In the genomic region with DNA sequence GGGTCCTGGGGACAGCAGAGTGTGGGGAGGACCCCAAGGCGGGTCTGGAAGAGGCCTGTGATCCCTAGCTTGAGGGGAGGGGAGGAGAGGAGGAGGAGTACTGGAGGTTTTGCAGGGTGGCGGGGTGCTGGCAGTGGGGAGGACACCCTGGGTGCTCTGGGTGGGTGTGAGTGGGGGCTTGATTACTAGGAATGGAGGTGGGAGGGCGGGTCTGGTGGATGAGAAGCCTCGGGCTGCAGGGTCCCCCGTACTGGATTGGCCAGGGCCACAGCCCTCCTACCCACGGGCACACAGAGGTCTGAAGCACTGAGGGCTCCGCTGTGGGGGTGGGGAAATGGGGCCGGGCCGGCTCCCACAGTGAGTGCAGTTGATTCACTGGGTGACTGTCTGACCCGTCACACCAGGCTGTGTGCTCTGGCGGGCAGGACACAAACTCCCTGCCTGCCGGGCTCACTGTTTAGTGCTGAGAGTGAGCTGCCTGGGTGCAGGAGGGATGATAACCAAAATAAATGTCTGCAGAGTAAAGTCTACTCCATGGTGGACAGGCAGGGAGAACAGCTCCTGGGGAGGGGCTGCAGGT, we compare ENCODE assay signal across 17 cellular contexts.
DNase-seq lines count a peak whose midpoint lies in the region; ATAC-seq and TF ChIP-seq lines count a peak whose summit lies in the region.
"Had no signal": no experiment of that assay in that cellular context is flagged by ENCODE, and none has a peak within 500 bp of the region (broad histone marks: within the 10 kb centered on the region; RNA-seq: fewer than 3 reads in every experiment).

No MANE protein-coding gene starts in this region.

- H3K9me3 Mint-ChIP-seq in activated CD8-positive, alpha-beta T cell treated with anti-CD3 and anti-CD28 coated beads for 36 hours = no peaks in the 10 kb centered on the region
- peaks cover 0 to 2% (median 0%) of the 10 kb centered on the region in 7 donors for H3K9me3 Mint-ChIP-seq in naive B cell

- H3K4me3 ChIP-seq in H7 (ENCODE audit: insufficient read depth, low read depth, low read length) (no peak overlapping the region), HAP-1 (no peak overlapping the region)

- no peaks in the 10 kb centered on the region for H3K4me1 ChIP-seq in HAP-1

- no peak for TF ChIP-seq CTCF in activated CD8-positive, alpha-beta T cell treated with anti-CD3 and anti-CD28 coated beads for 36 hours (IDR thresholded peaks at IDR 0.05)

- H3K36me3 ChIP-seq in H7 (replicated peaks; ENCODE audit: control insufficient read depth, insufficient read depth, low read length) (no peaks in the 10 kb centered on the region), HAP-1 (replicated peaks) (no peaks in the 10 kb centered on the region)

- H3K27me3 Mint-ChIP-seq in activated CD8-positive, alpha-beta T cell treated with anti-CD3 and anti-CD28 coated beads for 36 hours = peaks cover 23% of the 10 kb centered on the region
- H3K27me3 Mint-ChIP-seq in naive B cell = peaks cover 35 to 72% (median 65%) of the 10 kb centered on the region in 3 donors

- H3K27ac Mint-ChIP-seq in activated CD8-positive, alpha-beta T cell treated with anti-CD3 and anti-CD28 coated beads for 36 hours = no peak overlapping the region
- H3K27ac Mint-ChIP-seq in naive B cell = peak overlapping the region in 2 of 6 donors; percentile 57 to 67

- DNase-seq in ELR (ENCODE audit: low read depth) (peak; percentile 35), H7 (peak; percentile 77), naive B cell (no peak), DMS79 (lab: John Stamatoyannopoulos, UW) (no peak), NK-92 (lab: John Stamatoyannopoulos, UW; ENCODE audit: unreplicated experiment) (no peak), HAP-1 (ENCODE audit: low spot score in 2 of 2) (no peak)
- DNase-seq in activated CD8-positive, alpha-beta T cell treated with anti-CD3 and anti-CD28 coated beads for 36 hours = no peak
- DNase-seq: ACHN, AML-193, COR-L47, GOT3, NCI-H1930, NCI-H2171, NCI-H446, OCI-M1, SW 1271 had no signal

- peak; percentile 35 for ATAC-seq in activated CD8-positive, alpha-beta T cell treated with anti-CD3 and anti-CD28 coated beads for 36 hours
- ATAC-seq in naive B cell (ENCODE audit: low read depth in 2 of 2) (no peak), HG03159 (IDR thresholded peaks at IDR 0.05; ENCODE audit: unreplicated experiment) (no peak)

- POLR2A ChIA-PET in activated CD8-positive, alpha-beta T cell treated with anti-CD3 and anti-CD28 coated beads for 36 hours (lab: Charles Lee) = no interaction called here

- in situ Hi-C loops in HAP-1 (cut with MboI; ENCODE audit: low sequenced_read_pairs) = no loop called here

- no peaks in the 10 kb centered on the region for H3K9me3 ChIP-seq in HAP-1

- CTCF ChIA-PET in activated CD8-positive, alpha-beta T cell treated with anti-CD3 and anti-CD28 coated beads for 36 hours (lab: Charles Lee) = interaction anchor here (1.0 kb wide), 1 partner anchor 150 kb away, joined by 3 read pairs; no protein-coding TSS in a partner anchor

- H3K4me3 Mint-ChIP-seq in activated CD8-positive, alpha-beta T cell treated with anti-CD3 and anti-CD28 coated beads for 36 hours = no peak overlapping the region
- H3K4me3 Mint-ChIP-seq in naive B cell = peak overlapping the region in 6 of 8 donors; percentile 43 to 90 (median 72)

- H3K4me1 Mint-ChIP-seq in activated CD8-positive, alpha-beta T cell treated with anti-CD3 and anti-CD28 coated beads for 36 hours (ENCODE audit: low read depth) = peaks cover 2% of the 10 kb centered on the region
- H3K4me1 Mint-ChIP-seq in naive B cell = peaks cover 5 to 13% (median 5%) of the 10 kb centered on the region in 3 donors

- H3K36me3 Mint-ChIP-seq in activated CD8-positive, alpha-beta T cell treated with anti-CD3 and anti-CD28 coated beads for 36 hours (ENCODE audit: low read depth) = no peaks in the 10 kb centered on the region
- peaks cover 0 to 5% of the 10 kb centered on the region in 2 donors for H3K36me3 Mint-ChIP-seq in naive B cell

- intact Hi-C loops in activated CD8-positive, alpha-beta T cell treated with anti-CD3 and anti-CD28 coated beads for 36 hours (cut with micrococcal nuclease) = no loop called here

- no peaks in the 10 kb centered on the region for H3K27me3 ChIP-seq in H7 (ENCODE audit: control insufficient read depth, insufficient read depth, low read length)
- H3K27me3 ChIP-seq in HAP-1 (ENCODE audit: low read depth) = no peaks in the 10 kb centered on the region

Comparison
In these comparisons a context has a peak if more than half of its experiments do, and no peak if none do; other contexts are left out.
1. DNase-seq: peak in ELR (single experiment) and H7 (single experiment); none in activated CD8-positive, alpha-beta T cell treated with anti-CD3 and anti-CD28 coated beads for 36 hours (single experiment), naive B cell (single experiment), DMS79 (single experiment), NK-92 (single experiment) and HAP-1 (0 of 2).